Comparison of ENCODE assay signal across 30 cellular contexts in the genomic region with DNA sequence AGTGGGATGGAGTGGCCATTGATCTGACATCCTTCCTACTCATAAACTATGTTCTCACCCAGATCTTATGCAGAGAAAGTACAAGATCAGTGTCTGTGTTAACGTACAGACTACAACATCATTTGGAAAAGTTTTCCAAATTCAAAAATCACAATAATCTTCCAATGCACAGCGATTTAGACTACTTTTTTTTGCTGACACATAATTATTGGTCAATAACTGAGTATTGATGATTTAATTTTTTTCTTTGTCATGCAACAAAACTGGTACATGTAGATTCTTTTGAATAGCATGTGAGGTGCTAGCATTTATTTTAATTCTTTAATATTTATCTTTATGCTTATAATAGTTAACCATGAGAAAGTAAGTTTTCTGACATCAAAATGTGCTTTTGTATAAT. TPM values are rescaled to one million over a fixed set of nuclear protein-coding genes. Genes with fewer than 3 reads are reported as not detected.
"Had no signal": no experiment of that assay in that cellular context is flagged by ENCODE, and none has a peak within 500 bp of the region (broad histone marks: within the 10 kb centered on the region; RNA-seq: fewer than 3 reads in every experiment).

No MANE protein-coding gene starts in this region.

- H3K4me3 Mint-ChIP-seq: endodermal cell; immature natural killer cell; mesothelial cell of epicardium; naive B cell; natural killer cell treated with Interleukin-12 subunit alpha and Interleukin-12 subunit beta and Interleukin-15 and Interleukin-18, amount 100 ng/mL, for 72 hours; neural crest cell; stimulated activated memory B cell treated with anti-CD40 and anti-IgM and Interleukin-4, amounts not matched to agents 10 μg/mL and 1 μg/mL and 100 μg/mL, for 72 hours; stimulated activated naive CD8-positive, alpha-beta T cell treated with anti-CD3 and anti-CD28 coated beads, Interleukin-15, Interleukin-2, amounts not matched to agents 100 ng/mL and 50 ng/mL, for 24 hours had no signal

- H3K36me3 Mint-ChIP-seq: immature natural killer cell; mesothelial cell of epicardium; naive B cell; natural killer cell treated with Interleukin-12 subunit alpha and Interleukin-12 subunit beta and Interleukin-15 and Interleukin-18, amount 100 ng/mL, for 72 hours; stimulated activated memory B cell treated with anti-CD40 and anti-IgM and Interleukin-4, amounts not matched to agents 10 μg/mL and 1 μg/mL and 100 μg/mL, for 72 hours had no signal

- H3K27me3 Mint-ChIP-seq: natural killer cell treated with Interleukin-12 subunit alpha and Interleukin-12 subunit beta and Interleukin-15 and Interleukin-18, amount 100 ng/mL, for 72 hours; stimulated activated memory B cell treated with anti-CD40 and anti-IgM and Interleukin-4, amounts not matched to agents 10 μg/mL and 1 μg/mL and 100 μg/mL, for 72 hours; stimulated activated naive CD8-positive, alpha-beta T cell treated with anti-CD3 and anti-CD28 coated beads, Interleukin-15, Interleukin-2, amounts not matched to agents 100 ng/mL and 50 ng/mL, for 24 hours had no signal

- H3K9me3 Mint-ChIP-seq: endodermal cell; mesothelial cell of epicardium; naive B cell; neural crest cell; stimulated activated memory B cell treated with anti-CD40 and anti-IgM and Interleukin-4, amounts not matched to agents 10 μg/mL and 1 μg/mL and 100 μg/mL, for 72 hours; stimulated activated naive CD8-positive, alpha-beta T cell treated with anti-CD3 and anti-CD28 coated beads, Interleukin-15, Interleukin-2, amounts not matched to agents 100 ng/mL and 50 ng/mL, for 24 hours had no signal

- DNase-seq: dermis blood vessel endothelial cell; endodermal cell; foreskin keratinocyte; glutamatergic neuron; hypothalamus; immature natural killer cell; islet precursor cell; kidney glomerular epithelial cell; mesenchymal stem cell; mucosa of descending colon; naive B cell; pancreas; spleen; stimulated activated CD4-positive, alpha-beta T cell treated with anti-CD3 and anti-CD28 coated beads, Interleukin-4, amount 100 ng/mL, for 4 hours; transverse colon; upper lobe of right lung; uterus had no signal

- H3K4me1 Mint-ChIP-seq: endodermal cell; immature natural killer cell; naive B cell; neural crest cell; stimulated activated memory B cell treated with anti-CD40 and anti-IgM and Interleukin-4, amounts not matched to agents 10 μg/mL and 1 μg/mL and 100 μg/mL, for 72 hours had no signal

- H3K27ac Mint-ChIP-seq: endodermal cell; immature natural killer cell; mesothelial cell of epicardium; naive B cell; natural killer cell treated with Interleukin-12 subunit alpha and Interleukin-12 subunit beta and Interleukin-15 and Interleukin-18, amount 100 ng/mL, for 72 hours; stimulated activated memory B cell treated with anti-CD40 and anti-IgM and Interleukin-4, amounts not matched to agents 10 μg/mL and 1 μg/mL and 100 μg/mL, for 72 hours; stimulated activated naive CD8-positive, alpha-beta T cell treated with anti-CD3 and anti-CD28 coated beads, Interleukin-15, Interleukin-2, amounts not matched to agents 100 ng/mL and 50 ng/mL, for 24 hours had no signal

- H3K27ac ChIP-seq: coronary artery, esophagus muscularis mucosa, foreskin keratinocyte, neutrophil, pancreas, spleen, suprapubic skin, transverse colon, upper lobe of right lung, uterus had no signal

- ATAC-seq: foreskin keratinocyte; mucosa of descending colon; natural killer cell treated with Interleukin-12 subunit alpha and Interleukin-12 subunit beta and Interleukin-15 and Interleukin-18, amount 100 ng/mL, for 72 hours; pancreas; stimulated activated memory B cell treated with anti-CD40 and anti-IgM and Interleukin-4, amounts not matched to agents 10 μg/mL and 1 μg/mL and 100 μg/mL, for 72 hours; upper lobe of right lung had no signal

- H3K36me3 ChIP-seq: neutrophil, pancreas, suprapubic skin, transverse colon, upper lobe of right lung, uterus had no signal

- H3K4me1 ChIP-seq: foreskin keratinocyte, pancreas, transverse colon, upper lobe of right lung, uterus had no signal

- FAIRE-seq: endothelial cell of umbilical vein, pancreas had no signal

- H3K27me3 ChIP-seq: esophagus muscularis mucosa, foreskin keratinocyte, neutrophil, pancreas, right atrium auricular region, spleen, suprapubic skin, transverse colon, upper lobe of right lung had no signal

- H3K9me3 ChIP-seq: esophagus muscularis mucosa, mucosa of descending colon, neutrophil, pancreas, right atrium auricular region, spleen, suprapubic skin, transverse colon, upper lobe of right lung, uterus had no signal

- H3K4me3 ChIP-seq: coronary artery, esophagus muscularis mucosa, mucosa of descending colon, pancreas, right atrium auricular region, skin epidermis, suprapubic skin, transverse colon, upper lobe of right lung, uterus had no signal

RNA-seq across cellular contexts. Expression of a gene that starts 9.8 kb away (rescaled TPM):
- total RNA-seq: epithelial cell of proximal tubule; foreskin keratinocyte; natural killer cell treated with Interleukin-12 subunit alpha and Interleukin-12 subunit beta and Interleukin-15 and Interleukin-18, amount 100 ng/mL, for 72 hours had no signal
